8 cellular contexts compared by ENCODE assay signal in the genomic region with DNA sequence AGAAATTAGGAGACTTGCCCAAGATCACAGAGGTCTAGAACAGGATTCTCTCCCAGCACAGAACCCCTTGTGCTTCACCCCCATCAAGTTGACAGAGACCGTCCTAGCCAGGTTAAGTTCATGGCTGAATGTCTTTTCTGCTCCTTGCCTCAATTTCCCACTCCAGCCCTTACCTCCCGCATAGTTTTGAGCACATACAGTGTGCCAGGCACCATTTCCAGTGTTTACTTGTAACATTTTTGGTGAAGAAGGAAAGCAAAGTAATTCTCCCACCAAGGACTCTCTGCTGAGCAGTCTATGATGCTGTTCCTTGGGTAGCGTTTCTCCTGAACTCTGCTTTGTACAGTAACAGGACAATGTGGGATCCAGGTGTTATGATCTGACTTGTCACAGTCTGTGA. TPM values are rescaled to one million over a fixed set of nuclear protein-coding genes. Genes with fewer than 3 reads are reported as not detected.
DNase-seq lines count a peak whose midpoint lies in the region; ATAC-seq and TF ChIP-seq lines count a peak whose summit lies in the region.

No MANE protein-coding gene starts in this region.

- peak overlapping the region; percentile 84 to 93 (median 90) for H3K27ac ChIP-seq in sigmoid colon

- TF ChIP-seq CTCF in GM12864 (IDR thresholded peaks at IDR 0.05; ENCODE audit: low read depth, low read length, missing control alignments) (no peak), WI38 (IDR thresholded peaks at IDR 0.05; ENCODE audit: low read depth, low read length) (no peak), foreskin fibroblast (IDR thresholded peaks at IDR 0.05; ENCODE audit: low read depth, low read length) (no peak), sigmoid colon (IDR thresholded peaks at IDR 0.05) (no peak)

- peaks cover 18 to 28% (median 23%) of the 10 kb centered on the region in 4 donors for H3K36me3 ChIP-seq in sigmoid colon

- WGBS in sigmoid colon, 2 donors, result 91 to 95% methylated on average over 3 of the region's 3 CpGs

- DNase-seq in GM12864 (ENCODE audit: low read depth) (no peak), foreskin fibroblast (no peak), sigmoid colon (no peak), NCI-H226 (no peak), retina (no peak), NCI-H82 (lab: John Stamatoyannopoulos, UW) (no peak)

- no peaks in the 10 kb centered on the region for H3K9me3 ChIP-seq in sigmoid colon

- H3K4me3 ChIP-seq in GM12864 (ENCODE audit: low read depth, low read length), result peak overlapping the region; percentile 66
- H3K4me3 ChIP-seq in WI38 (ENCODE audit: low read depth, low read length), result peak overlapping the region; percentile 92
- peak overlapping the region; percentile 83 to 96 for H3K4me3 ChIP-seq in foreskin fibroblast (ENCODE audit: low read depth in 1 of 2, low read length in 2 of 2)
- peak overlapping the region in 3 of 4 donors; percentile 70 to 81 (median 72) for H3K4me3 ChIP-seq in sigmoid colon

- ATAC-seq in GM18505 (IDR thresholded peaks at IDR 0.05; ENCODE audit: unreplicated experiment), result no peak

- H3K27me3 ChIP-seq in sigmoid colon, result no peaks in the 10 kb centered on the region

- intact Hi-C loops in sigmoid colon (cut with DNase I), result loop anchor here (2.0 to 10.0 kb wide), 2 partner anchors 29 to 165 kb away; a partner anchor contains a TSS

- H3K4me1 ChIP-seq in sigmoid colon, result peaks cover 0 to 27% (median 22%) of the 10 kb centered on the region in 4 donors

- no peak for TF ChIP-seq EP300 in sigmoid colon (IDR thresholded peaks at IDR 0.05)

- no peak for TF ChIP-seq POLR2A in sigmoid colon (IDR thresholded peaks at IDR 0.05)
- TF ChIP-seq POLR2A in GM18505 (IDR thresholded peaks at IDR 0.05; ENCODE audit: borderline replicate concordance, extremely low read depth, insufficient read depth, insufficient read length), result no peak

RNA-seq across cellular contexts. Expression of a gene that starts 1.2 kb away (rescaled TPM):
- 10 to 100 TPM; 17.4 to 20.4 (median 18.7) TPM for total RNA-seq in sigmoid colon
- 10 to 100 TPM in 2 of 3 donors, 1 to 10 TPM in 1; 9.5 to 18.0 (median 12.3) TPM for polyA plus RNA-seq in sigmoid colon

RNA-seq across cellular contexts. Expression of a gene that starts 10.3 kb away (rescaled TPM):
- total RNA-seq in sigmoid colon, result 100 to 1,000 TPM; 115 to 192 (median 164) TPM
- 100 to 1,000 TPM; 136 to 274 (median 160) TPM for polyA plus RNA-seq in sigmoid colon

RNA-seq across cellular contexts. Expression of a gene that starts 44.8 kb away (rescaled TPM):
- not detected for total RNA-seq in sigmoid colon
- polyA plus RNA-seq in sigmoid colon, result not detected
